8 cellular contexts compared by ENCODE assay signal in genomic region chr12:79886917-79887519, GRCh38. TPM values are rescaled to one million over a fixed set of nuclear protein-coding genes. Genes with fewer than 3 reads are reported as not detected.
DNase-seq lines count a peak whose midpoint lies in the region; ATAC-seq and TF ChIP-seq lines count a peak whose summit lies in the region.

No MANE protein-coding gene starts in this region.

- no peaks in the 10 kb centered on the region for H3K27me3 Mint-ChIP-seq in osteocyte (ENCODE audit: unreplicated experiment)

- H3K4me1 ChIP-seq in fibroblast of lung (ENCODE audit: control insufficient read depth, extremely low read depth, insufficient read depth, low read length), result peaks cover 2% of the 10 kb centered on the region

- H3K9ac ChIP-seq in fibroblast of lung (ENCODE audit: insufficient read depth, low read length), result no peak overlapping the region

- no peak overlapping the region for H3K4me2 ChIP-seq in fibroblast of lung (ENCODE audit: extremely low read depth, insufficient read depth, low read length)

- TF ChIP-seq CTCF in fibroblast of lung (conservative IDR thresholded peaks at IDR 0.05 in 1 of 2, IDR thresholded peaks at IDR 0.05 in 1 of 2; ENCODE audit: low read depth in 1 of 2, low read length in 2 of 2) (peak; percentile 35 to 65), osteocyte (IDR thresholded peaks at IDR 0.05) (peak; percentile 71)

- no peaks in the 10 kb centered on the region for H3K36me3 ChIP-seq in fibroblast of lung (ENCODE audit: control insufficient read depth, insufficient read depth, low read length)

- no peak overlapping the region for H2AFZ ChIP-seq in fibroblast of lung (ENCODE audit: low read length)

- peak; percentile 81 for ATAC-seq in GM19463 (IDR thresholded peaks at IDR 0.05; ENCODE audit: unreplicated experiment)

- peaks cover 95% of the 10 kb centered on the region for H3K79me2 ChIP-seq in fibroblast of lung (ENCODE audit: control insufficient read depth, insufficient read depth, low read length)

- H3K4me3 ChIP-seq in Jurkat, Clone E6-1 (ENCODE audit: low read length), result no peak overlapping the region
- no peak overlapping the region for H3K4me3 ChIP-seq in fibroblast of lung (replicated peaks in 1 of 4; ENCODE audit: control extremely low read depth in 1 of 4, insufficient read depth in 1 of 4, low read depth in 3 of 4, low read length in 4 of 4)

- H3K27ac Mint-ChIP-seq in osteocyte (ENCODE audit: unreplicated experiment), result peak overlapping the region; percentile 63

- H3K27me3 ChIP-seq in fibroblast of lung (ENCODE audit: control insufficient read depth, insufficient read depth, low read length), result no peaks in the 10 kb centered on the region

- H3K4me1 Mint-ChIP-seq in osteocyte (ENCODE audit: unreplicated experiment), result peaks cover 79% of the 10 kb centered on the region

- DNase-seq in DMS53 (lab: John Stamatoyannopoulos, UW), result peak; percentile 84
- peak; percentile 58 for DNase-seq in Jurkat, Clone E6-1 (ENCODE audit: low read depth, low spot score)
- DNase-seq in RPMI8226, result peak; percentile 43
- peak; percentile 57 to 78 for DNase-seq in fibroblast of lung (ENCODE audit: low read depth in 2 of 2)
- DNase-seq in osteocyte (ENCODE audit: extremely low spot score, unreplicated experiment), result no peak
- no peak for DNase-seq in OCI-M2 (lab: John Stamatoyannopoulos, UW; ENCODE audit: unreplicated experiment)
- DNase-seq in DMS79 treated with DMSO at 0.1 percent for 48 hours (lab: John Stamatoyannopoulos, UW), result no peak

- H3K27ac ChIP-seq in fibroblast of lung (ENCODE audit: insufficient read depth, low read length), result no peak overlapping the region

- H4K20me1 ChIP-seq in fibroblast of lung (ENCODE audit: control insufficient read depth, extremely low read depth, insufficient read depth, low read length), result peaks cover 2% of the 10 kb centered on the region

- no peaks in the 10 kb centered on the region for H3K9me3 Mint-ChIP-seq in osteocyte (ENCODE audit: unreplicated experiment)

- no peak overlapping the region for H3K4me3 Mint-ChIP-seq in osteocyte (ENCODE audit: unreplicated experiment)

- H3K36me3 Mint-ChIP-seq in osteocyte (ENCODE audit: unreplicated experiment), result peaks cover under 1% of the 10 kb centered on the region

- no peaks in the 10 kb centered on the region for H3K9me3 ChIP-seq in fibroblast of lung (ENCODE audit: control insufficient read depth, insufficient read depth, low read depth, low read length)

RNA-seq across cellular contexts. Expression of gene PPP1R12A, which starts 47.9 kb away (rescaled TPM):
- 55.6 TPM for polyA plus RNA-seq in Jurkat, Clone E6-1 (2012; ENCODE audit: insufficient read depth, insufficient read length)
- 120 and 139 TPM in 2 replicates for total RNA-seq in fibroblast of lung
- 76.4 and 94.9 TPM in 2 replicates for polyA plus RNA-seq in fibroblast of lung
- polyA plus RNA-seq in fibroblast of lung (2012), result 47.8 and 62.1 TPM in 2 replicates
- polyA minus RNA-seq in fibroblast of lung (ENCODE audit: low replicate concordance), result 15.7 and 24.4 TPM in 2 replicates
- total RNA-seq in osteocyte, result 116 and 124 TPM in 2 replicates

Comparison
In these comparisons a context has a peak if more than half of its experiments do, and no peak if none do; other contexts are left out.
1. DNase-seq: peak in DMS53 (single experiment), Jurkat, Clone E6-1 (single experiment), RPMI8226 (single experiment) and fibroblast of lung (2 of 2); none in osteocyte (single experiment), OCI-M2 (single experiment) and DMS79 treated with DMSO at 0.1 percent for 48 hours (single experiment).